8 cellular contexts compared by ENCODE assay signal in the genomic region with DNA sequence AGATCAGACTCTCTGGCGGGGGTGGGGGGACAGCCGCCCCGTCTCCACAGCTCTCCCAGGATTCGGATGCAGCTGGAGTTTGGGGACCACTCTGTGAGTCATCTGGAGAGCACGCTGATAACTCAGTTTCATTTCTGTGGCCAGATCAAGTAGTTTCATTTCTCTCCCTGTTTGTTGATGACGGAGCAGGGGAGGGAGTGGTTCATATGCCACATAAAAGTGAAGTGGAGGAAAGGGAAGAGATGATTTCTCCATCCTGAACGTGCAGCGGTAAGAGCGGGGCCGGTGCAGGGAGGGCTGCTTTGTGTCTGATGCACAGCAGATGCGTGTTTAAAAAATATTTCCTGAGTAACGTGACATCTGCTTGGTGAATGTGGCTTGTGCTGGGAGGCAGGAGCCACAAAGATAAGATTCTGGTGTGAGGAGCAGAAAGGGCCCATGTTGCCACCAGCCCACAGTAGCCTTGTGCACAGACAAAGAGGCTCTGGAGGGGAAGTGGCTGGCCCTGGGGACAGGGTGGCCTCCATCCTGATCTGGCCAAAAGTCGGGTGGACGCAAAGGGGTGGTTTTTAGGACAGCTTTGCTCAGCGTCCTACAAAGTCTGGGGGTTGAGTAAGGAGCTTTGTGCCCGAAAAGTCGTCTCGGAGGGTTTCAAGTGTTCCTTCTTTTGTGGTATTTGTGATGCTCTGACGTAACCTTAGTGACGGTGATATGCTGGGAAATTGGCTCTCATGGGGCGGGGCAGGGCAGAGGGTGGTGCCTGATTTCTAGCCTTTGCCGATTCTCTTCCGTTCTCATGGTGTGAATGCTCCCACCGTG. TPM values are rescaled to one million over a fixed set of nuclear protein-coding genes. Genes with fewer than 3 reads are reported as not detected.
DNase-seq lines count a peak whose midpoint lies in the region; ATAC-seq, FAIRE-seq and TF ChIP-seq lines count a peak whose summit lies in the region.

A gene with protein sequence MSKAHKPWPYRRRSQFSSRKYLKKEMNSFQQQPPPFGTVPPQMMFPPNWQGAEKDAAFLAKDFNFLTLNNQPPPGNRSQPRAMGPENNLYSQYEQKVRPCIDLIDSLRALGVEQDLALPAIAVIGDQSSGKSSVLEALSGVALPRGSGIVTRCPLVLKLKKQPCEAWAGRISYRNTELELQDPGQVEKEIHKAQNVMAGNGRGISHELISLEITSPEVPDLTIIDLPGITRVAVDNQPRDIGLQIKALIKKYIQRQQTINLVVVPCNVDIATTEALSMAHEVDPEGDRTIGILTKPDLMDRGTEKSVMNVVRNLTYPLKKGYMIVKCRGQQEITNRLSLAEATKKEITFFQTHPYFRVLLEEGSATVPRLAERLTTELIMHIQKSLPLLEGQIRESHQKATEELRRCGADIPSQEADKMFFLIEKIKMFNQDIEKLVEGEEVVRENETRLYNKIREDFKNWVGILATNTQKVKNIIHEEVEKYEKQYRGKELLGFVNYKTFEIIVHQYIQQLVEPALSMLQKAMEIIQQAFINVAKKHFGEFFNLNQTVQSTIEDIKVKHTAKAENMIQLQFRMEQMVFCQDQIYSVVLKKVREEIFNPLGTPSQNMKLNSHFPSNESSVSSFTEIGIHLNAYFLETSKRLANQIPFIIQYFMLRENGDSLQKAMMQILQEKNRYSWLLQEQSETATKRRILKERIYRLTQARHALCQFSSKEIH (plus strand): TSS at position 242 of the 819 bp plus-strand sequence. CDS start 14,880 bp downstream, outside the sequence.

- no peak for TF ChIP-seq CTCF in foreskin keratinocyte (conservative IDR thresholded peaks at IDR 0.05)

- DNase-seq in GM04504 (ENCODE audit: low read depth) (peak; percentile 80), H54 (ENCODE audit: insufficient read length, low spot score) (peak; percentile 71), NCI-H774 (lab: John Stamatoyannopoulos, UW) (peak; percentile 21), foreskin keratinocyte (peak; percentile 61 to 72), skeletal muscle cell (ENCODE audit: low read depth) (peak; percentile 52), NCI-H748 (lab: John Stamatoyannopoulos, UW; ENCODE audit: unreplicated experiment) (no peak), HK-2 (ENCODE audit: unreplicated experiment) (no peak)
- peak; percentile 74 for DNase-seq in activated T-cell treated with anti-CD3 and anti-CD28 coated beads, Interleukin-2, amount 50 U/mL, for 1 hour

- peak within 1 kb of the TSS; percentile 59 for H3K27ac ChIP-seq in foreskin keratinocyte

- FAIRE-seq in H54 (lab: Jason Lieb, UNC): no peak

- peaks cover 12% of the 10 kb centered on the region for H3K4me1 ChIP-seq in foreskin keratinocyte

- ATAC-seq in foreskin keratinocyte: peak; percentile 72

- peaks cover 3% of the 10 kb centered on the region for H3K27me3 ChIP-seq in foreskin keratinocyte

- peak; percentile 45; the same call in 1 of the 2 replicates for TF ChIP-seq POLR2A in H54 (IDR thresholded peaks at IDR 0.05; ENCODE audit: low read depth, low read length)

- H3K4me3 ChIP-seq in skeletal muscle cell (ENCODE audit: low read depth, low read length): peak within 1 kb of the TSS; percentile 26

RNA-seq across cellular contexts. Expression of the gene that starts here (rescaled TPM):
- total RNA-seq in foreskin keratinocyte: 16.7 and 43.2 TPM in 2 replicates
- polyA plus RNA-seq in foreskin keratinocyte: 10.1 and 25.7 TPM in 2 replicates

Comparison
In these comparisons a context has a peak if more than half of its experiments do, and no peak if none do; other contexts are left out.
1. DNase-seq: peak in GM04504 (single experiment), H54 (single experiment), NCI-H774 (single experiment), activated T-cell treated with anti-CD3 and anti-CD28 coated beads, Interleukin-2, amount 50 U/mL, for 1 hour (single experiment), foreskin keratinocyte (2 of 2) and skeletal muscle cell (single experiment); none in NCI-H748 (single experiment) and HK-2 (single experiment).